ENCODE assay signal across 1 cellular context in the genomic region with DNA sequence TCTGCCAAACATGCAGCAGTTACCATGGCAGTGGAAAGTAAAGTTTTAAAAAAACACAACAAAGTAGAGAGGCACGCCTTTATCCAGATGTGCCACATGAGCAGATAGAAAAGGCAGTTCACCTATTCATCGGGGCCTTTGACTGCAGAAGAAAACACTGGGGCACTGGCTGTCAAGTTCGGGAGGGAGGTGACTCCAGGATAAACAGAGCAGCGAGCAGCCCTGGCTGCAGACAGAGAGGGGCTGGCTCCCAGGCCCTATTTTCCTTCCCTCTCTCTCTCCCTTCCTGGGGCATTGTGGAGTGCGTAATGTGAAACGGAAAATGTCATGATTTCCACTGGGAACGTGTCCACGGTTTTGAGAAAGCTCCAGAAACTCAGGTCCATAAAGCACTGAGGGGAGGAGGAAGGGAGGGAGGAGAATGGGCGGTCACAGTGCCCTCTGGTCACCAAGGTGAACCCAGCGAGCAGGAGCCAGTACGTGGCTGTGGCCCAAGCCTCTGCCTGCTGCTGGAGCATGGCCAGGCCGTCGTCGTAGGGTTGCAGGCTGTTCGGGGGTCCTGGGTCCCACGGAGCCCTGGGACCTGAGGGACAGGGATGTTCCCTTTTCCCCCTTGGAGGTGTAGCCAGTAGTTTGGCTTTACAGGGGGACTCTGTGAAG.
TF ChIP-seq lines count a peak whose summit lies in the region.

No MANE protein-coding gene starts in this region.

TF ChIP-seq in WTC11, 78 proteins besides CTCF, POLR2A, EP300 and RAD21 (continued from another document):
- TF ChIP-seq OVOL2 (CRISPR knock-in tag; IDR thresholded peaks at IDR 0.05; ENCODE audit: borderline replicate concordance) (no peak), ZNF671 (CRISPR knock-in tag; IDR thresholded peaks at IDR 0.05) (no peak), JUN (CRISPR knock-in tag; IDR thresholded peaks at IDR 0.05) (no peak), SMAD3 (CRISPR knock-in tag; IDR thresholded peaks at IDR 0.05; ENCODE audit: borderline replicate concordance) (no peak), MYBL2 (CRISPR knock-in tag; IDR thresholded peaks at IDR 0.05) (no peak), FOXP1 (CRISPR knock-in tag; IDR thresholded peaks at IDR 0.05; ENCODE audit: borderline replicate concordance) (no peak)
- TF ChIP-seq, protein P1, sequence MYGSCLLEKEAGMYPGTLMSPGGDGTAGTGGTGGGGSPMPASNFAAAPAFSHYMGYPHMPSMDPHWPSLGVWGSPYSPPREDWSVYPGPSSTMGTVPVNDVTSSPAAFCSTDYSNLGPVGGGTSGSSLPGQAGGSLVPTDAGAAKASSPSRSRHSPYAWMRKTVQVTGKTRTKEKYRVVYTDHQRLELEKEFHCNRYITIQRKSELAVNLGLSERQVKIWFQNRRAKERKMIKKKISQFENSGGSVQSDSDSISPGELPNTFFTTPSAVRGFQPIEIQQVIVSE (CRISPR knock-in tag; IDR thresholded peaks at IDR 0.05; ENCODE audit: borderline replicate concordance) = no peak
- TF ChIP-seq, protein P2, sequence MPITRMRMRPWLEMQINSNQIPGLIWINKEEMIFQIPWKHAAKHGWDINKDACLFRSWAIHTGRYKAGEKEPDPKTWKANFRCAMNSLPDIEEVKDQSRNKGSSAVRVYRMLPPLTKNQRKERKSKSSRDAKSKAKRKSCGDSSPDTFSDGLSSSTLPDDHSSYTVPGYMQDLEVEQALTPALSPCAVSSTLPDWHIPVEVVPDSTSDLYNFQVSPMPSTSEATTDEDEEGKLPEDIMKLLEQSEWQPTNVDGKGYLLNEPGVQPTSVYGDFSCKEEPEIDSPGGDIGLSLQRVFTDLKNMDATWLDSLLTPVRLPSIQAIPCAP (CRISPR knock-in tag; IDR thresholded peaks at IDR 0.05) = no peak
- TF ChIP-seq, protein P3, sequence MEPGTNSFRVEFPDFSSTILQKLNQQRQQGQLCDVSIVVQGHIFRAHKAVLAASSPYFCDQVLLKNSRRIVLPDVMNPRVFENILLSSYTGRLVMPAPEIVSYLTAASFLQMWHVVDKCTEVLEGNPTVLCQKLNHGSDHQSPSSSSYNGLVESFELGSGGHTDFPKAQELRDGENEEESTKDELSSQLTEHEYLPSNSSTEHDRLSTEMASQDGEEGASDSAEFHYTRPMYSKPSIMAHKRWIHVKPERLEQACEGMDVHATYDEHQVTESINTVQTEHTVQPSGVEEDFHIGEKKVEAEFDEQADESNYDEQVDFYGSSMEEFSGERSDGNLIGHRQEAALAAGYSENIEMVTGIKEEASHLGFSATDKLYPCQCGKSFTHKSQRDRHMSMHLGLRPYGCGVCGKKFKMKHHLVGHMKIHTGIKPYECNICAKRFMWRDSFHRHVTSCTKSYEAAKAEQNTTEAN (CRISPR knock-in tag; IDR thresholded peaks at IDR 0.05) = no peak
